7 cellular contexts compared by ENCODE assay signal in genomic region chr2:216635701-216636541, GRCh38.
DNase-seq lines count a peak whose midpoint lies in the region; ATAC-seq and TF ChIP-seq lines count a peak whose summit lies in the region.

No MANE protein-coding gene starts in this region.

- H3K9ac ChIP-seq in subcutaneous abdominal adipose tissue (ENCODE audit: low read length in 5 of 5), result peak overlapping the region in 1 of 5 donors; percentile 12

- H3K27me3 ChIP-seq in subcutaneous abdominal adipose tissue (ENCODE audit: control insufficient read depth in 5 of 5, insufficient read depth in 4 of 5, low read length in 5 of 5), result peaks cover 17 to 42% (median 34%) of the 10 kb centered on the region in 5 donors

- peaks cover 0 to 38% (median 21%) of the 10 kb centered on the region in 5 donors for H3K4me1 ChIP-seq in subcutaneous abdominal adipose tissue (ENCODE audit: control insufficient read depth in 5 of 5, insufficient read depth in 5 of 5, low read length in 5 of 5)

- no peaks in the 10 kb centered on the region for H3K9me3 ChIP-seq in subcutaneous abdominal adipose tissue (ENCODE audit: control insufficient read depth in 5 of 5, low read length in 5 of 5)

- DNase-seq in KBM-7 (peak; percentile 36), astrocyte of the cerebellum (ENCODE audit: low read depth) (no peak), kidney tubule cell (ENCODE audit: low spot score) (peak; percentile 80)

- no peak overlapping the region for H3K27ac ChIP-seq in subcutaneous abdominal adipose tissue (ENCODE audit: low read depth, low read length)

- in situ Hi-C loops in KBM-7 (cut with MboI; ENCODE audit: low pct_unique_long_range_greater_than_20kb, low sequenced_read_pairs) (no loop called here), astrocyte of the cerebellum (cut with HindIII; ENCODE audit: low sequenced_read_pairs) (no loop called here)

- peak overlapping the region; percentile 55 for H3K4me3 ChIP-seq in astrocyte of the cerebellum (ENCODE audit: low read depth, low read length)
- H3K4me3 ChIP-seq in subcutaneous abdominal adipose tissue (ENCODE audit: low read depth in 1 of 5, low read length in 5 of 5), result peak overlapping the region in 3 of 5 donors; percentile 44 to 72 (median 69)

- ATAC-seq in HG03342 (IDR thresholded peaks at IDR 0.05; ENCODE audit: unreplicated experiment), result no peak
- no peak for ATAC-seq in GM18517 (IDR thresholded peaks at IDR 0.05; ENCODE audit: unreplicated experiment)
- no peak for ATAC-seq in GM21737 (IDR thresholded peaks at IDR 0.05; ENCODE audit: unreplicated experiment)

- no peaks in the 10 kb centered on the region for H3K36me3 ChIP-seq in subcutaneous abdominal adipose tissue (ENCODE audit: control insufficient read depth in 5 of 5, insufficient read depth in 5 of 5, low read length in 5 of 5)

- no peak for TF ChIP-seq CTCF in astrocyte of the cerebellum (IDR thresholded peaks at IDR 0.05; ENCODE audit: low read depth, low read length, missing control alignments)
